In the genomic region with DNA sequence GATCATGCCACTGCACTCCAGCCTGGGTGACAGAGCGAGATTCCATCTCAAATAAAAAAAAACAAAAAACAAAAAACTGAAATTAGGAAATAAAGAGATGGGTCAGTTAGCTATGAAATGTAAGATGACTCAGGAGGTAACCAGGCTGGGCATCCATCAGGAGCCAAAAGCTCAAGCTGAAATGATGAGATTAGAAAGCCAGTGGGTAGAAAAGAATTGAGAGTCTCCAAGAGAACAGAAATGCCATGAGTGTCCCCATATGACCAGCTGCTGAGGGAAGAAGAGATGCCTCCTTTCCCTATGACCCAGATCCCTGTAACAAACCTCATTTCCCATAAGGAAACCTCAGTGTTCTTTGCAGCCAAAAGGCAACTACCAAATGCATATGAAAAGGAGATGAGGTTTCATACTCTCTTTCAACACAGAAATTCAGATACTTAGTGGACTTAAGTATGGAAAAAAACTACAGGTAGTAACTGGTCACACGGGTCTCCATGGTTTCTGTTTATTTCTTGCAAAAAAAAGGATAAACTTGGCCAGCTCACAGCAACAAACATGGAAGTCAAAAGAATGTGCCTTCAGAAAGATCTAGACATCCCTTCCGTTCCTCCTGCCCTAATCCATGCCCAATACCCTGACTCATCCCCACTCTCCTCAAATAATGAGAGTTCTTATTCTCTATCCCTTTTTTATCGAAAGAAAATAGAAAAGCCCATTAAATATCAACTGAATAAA, we compare ENCODE assay signal across 1 cellular context.
TF ChIP-seq lines count a peak whose summit lies in the region.

No MANE protein-coding gene starts in this region.

TF ChIP-seq in SK-N-SH treated with all-trans-retinoic acid at 6 μM for 48 hours, 23 proteins besides CTCF, POLR2A, EP300 and RAD21 (continued from another document):
- TF ChIP-seq, protein P1, sequence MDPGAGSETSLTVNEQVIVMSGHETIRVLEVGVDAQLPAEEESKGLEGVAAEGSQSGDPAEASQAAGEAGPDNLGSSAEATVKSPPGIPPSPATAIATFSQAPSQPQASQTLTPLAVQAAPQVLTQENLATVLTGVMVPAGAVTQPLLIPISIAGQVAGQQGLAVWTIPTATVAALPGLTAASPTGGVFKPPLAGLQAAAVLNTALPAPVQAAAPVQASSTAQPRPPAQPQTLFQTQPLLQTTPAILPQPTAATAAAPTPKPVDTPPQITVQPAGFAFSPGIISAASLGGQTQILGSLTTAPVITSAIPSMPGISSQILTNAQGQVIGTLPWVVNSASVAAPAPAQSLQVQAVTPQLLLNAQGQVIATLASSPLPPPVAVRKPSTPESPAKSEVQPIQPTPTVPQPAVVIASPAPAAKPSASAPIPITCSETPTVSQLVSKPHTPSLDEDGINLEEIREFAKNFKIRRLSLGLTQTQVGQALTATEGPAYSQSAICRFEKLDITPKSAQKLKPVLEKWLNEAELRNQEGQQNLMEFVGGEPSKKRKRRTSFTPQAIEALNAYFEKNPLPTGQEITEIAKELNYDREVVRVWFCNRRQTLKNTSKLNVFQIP (CRISPR knock-in tag; IDR thresholded peaks at IDR 0.05; ENCODE audit: borderline replicate concordance, low read depth), result no peak
- TF ChIP-seq ZNF8 (CRISPR knock-in tag; IDR thresholded peaks at IDR 0.05) (no peak), ZNF565 (CRISPR knock-in tag; conservative IDR thresholded peaks at IDR 0.05; ENCODE audit: low read depth) (no peak)
- TF ChIP-seq, protein P2, sequence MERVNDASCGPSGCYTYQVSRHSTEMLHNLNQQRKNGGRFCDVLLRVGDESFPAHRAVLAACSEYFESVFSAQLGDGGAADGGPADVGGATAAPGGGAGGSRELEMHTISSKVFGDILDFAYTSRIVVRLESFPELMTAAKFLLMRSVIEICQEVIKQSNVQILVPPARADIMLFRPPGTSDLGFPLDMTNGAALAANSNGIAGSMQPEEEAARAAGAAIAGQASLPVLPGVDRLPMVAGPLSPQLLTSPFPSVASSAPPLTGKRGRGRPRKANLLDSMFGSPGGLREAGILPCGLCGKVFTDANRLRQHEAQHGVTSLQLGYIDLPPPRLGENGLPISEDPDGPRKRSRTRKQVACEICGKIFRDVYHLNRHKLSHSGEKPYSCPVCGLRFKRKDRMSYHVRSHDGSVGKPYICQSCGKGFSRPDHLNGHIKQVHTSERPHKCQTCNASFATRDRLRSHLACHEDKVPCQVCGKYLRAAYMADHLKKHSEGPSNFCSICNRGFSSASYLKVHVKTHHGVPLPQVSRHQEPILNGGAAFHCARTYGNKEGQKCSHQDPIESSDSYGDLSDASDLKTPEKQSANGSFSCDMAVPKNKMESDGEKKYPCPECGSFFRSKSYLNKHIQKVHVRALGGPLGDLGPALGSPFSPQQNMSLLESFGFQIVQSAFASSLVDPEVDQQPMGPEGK (CRISPR knock-in tag; IDR thresholded peaks at IDR 0.05; ENCODE audit: borderline replicate concordance), result no peak
